ENCODE assay signal across 10 cellular contexts in the genomic region with DNA sequence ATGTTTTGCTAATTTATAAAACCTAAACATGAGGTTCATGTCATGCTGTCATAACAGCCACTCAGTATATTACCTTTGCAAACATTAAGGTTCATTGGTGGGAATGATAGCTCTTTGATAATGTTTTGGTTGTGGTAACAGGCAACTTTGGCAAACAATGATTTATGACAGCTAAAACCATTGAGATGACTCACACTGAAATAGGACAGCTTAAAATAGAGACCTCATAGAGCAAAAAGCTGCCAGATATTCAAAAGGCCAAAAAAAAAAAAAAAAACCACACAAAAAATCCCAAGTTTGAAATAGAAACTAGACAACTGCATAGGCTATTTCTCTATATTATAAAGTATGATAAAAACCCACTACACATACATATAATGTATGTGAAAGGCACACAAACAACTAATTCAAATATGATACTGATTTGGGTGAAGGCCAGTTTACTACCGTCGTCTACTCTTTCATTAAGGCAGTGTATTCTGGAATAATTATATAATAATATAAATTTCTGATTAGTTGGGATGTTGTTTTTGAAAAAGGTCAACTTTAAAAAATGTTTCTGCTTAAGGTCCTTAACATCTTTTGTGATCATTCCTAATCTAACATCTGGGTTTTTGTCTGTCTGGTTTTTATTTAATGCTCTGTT.
DNase-seq lines count a peak whose midpoint lies in the region; ATAC-seq lines count a peak whose summit lies in the region.
"Had no signal": no experiment of that assay in that cellular context is flagged by ENCODE, and none has a peak within 500 bp of the region (broad histone marks: within the 10 kb centered on the region; RNA-seq: fewer than 3 reads in every experiment).

No MANE protein-coding gene starts in this region.

- no peak overlapping the region for H3K27ac Mint-ChIP-seq in activated naive CD4-positive, alpha-beta T cell treated with anti-CD3 and anti-CD28 coated beads for 36 hours
- H3K27ac Mint-ChIP-seq: H9 had no signal

- intact Hi-C loops in activated naive CD4-positive, alpha-beta T cell treated with anti-CD3 and anti-CD28 coated beads for 36 hours (cut with micrococcal nuclease): no loop called here

- H3K36me3 Mint-ChIP-seq in activated naive CD4-positive, alpha-beta T cell treated with anti-CD3 and anti-CD28 coated beads for 36 hours (ENCODE audit: low read depth): no peaks in the 10 kb centered on the region

- H3K9me3 Mint-ChIP-seq in activated naive CD4-positive, alpha-beta T cell treated with anti-CD3 and anti-CD28 coated beads for 36 hours: no peaks in the 10 kb centered on the region
- H3K9me3 Mint-ChIP-seq: H9 had no signal

- H3K4me3 Mint-ChIP-seq in activated naive CD4-positive, alpha-beta T cell treated with anti-CD3 and anti-CD28 coated beads for 36 hours: no peak overlapping the region
- H3K4me3 Mint-ChIP-seq: H9 had no signal

- CTCF ChIA-PET in activated naive CD4-positive, alpha-beta T cell treated with anti-CD3 and anti-CD28 coated beads for 36 hours (lab: Charles Lee): interaction anchor here (0.6 kb wide), 2 partner anchors 182 to 304 kb away, joined by 3 to 7 read pairs; no protein-coding TSS in a partner anchor

- no peaks in the 10 kb centered on the region for H3K4me1 Mint-ChIP-seq in activated naive CD4-positive, alpha-beta T cell treated with anti-CD3 and anti-CD28 coated beads for 36 hours (ENCODE audit: low read depth)

- H3K27me3 Mint-ChIP-seq in activated naive CD4-positive, alpha-beta T cell treated with anti-CD3 and anti-CD28 coated beads for 36 hours (ENCODE audit: low read depth): no peaks in the 10 kb centered on the region

- ATAC-seq in GM21529 (IDR thresholded peaks at IDR 0.05; ENCODE audit: unreplicated experiment) (peak; percentile 71), HG03565 (IDR thresholded peaks at IDR 0.05; ENCODE audit: unreplicated experiment) (peak; percentile 91)

- peak; percentile 53 for DNase-seq in EL
- DNase-seq in fibroblast of the conjunctiva (ENCODE audit: low read depth): peak; percentile 2
- DNase-seq in GDM1 (lab: John Stamatoyannopoulos, UW): no peak
- DNase-seq in activated gamma-delta T cell (lab: John Stamatoyannopoulos, UW): no peak
- no peak for DNase-seq in activated naive CD4-positive, alpha-beta T cell treated with anti-CD3 and anti-CD28 coated beads for 36 hours
- DNase-seq in mucosa of gallbladder (ENCODE audit: low spot score): no peak
- DNase-seq: H9, SW 1271 had no signal

Comparison
In these comparisons a context has a peak if more than half of its experiments do, and no peak if none do; other contexts are left out.
1. DNase-seq: peak in EL (single experiment) and fibroblast of the conjunctiva (single experiment); none in GDM1 (single experiment), activated gamma-delta T cell (single experiment), activated naive CD4-positive, alpha-beta T cell treated with anti-CD3 and anti-CD28 coated beads for 36 hours (single experiment) and mucosa of gallbladder (single experiment).